In the genomic region with DNA sequence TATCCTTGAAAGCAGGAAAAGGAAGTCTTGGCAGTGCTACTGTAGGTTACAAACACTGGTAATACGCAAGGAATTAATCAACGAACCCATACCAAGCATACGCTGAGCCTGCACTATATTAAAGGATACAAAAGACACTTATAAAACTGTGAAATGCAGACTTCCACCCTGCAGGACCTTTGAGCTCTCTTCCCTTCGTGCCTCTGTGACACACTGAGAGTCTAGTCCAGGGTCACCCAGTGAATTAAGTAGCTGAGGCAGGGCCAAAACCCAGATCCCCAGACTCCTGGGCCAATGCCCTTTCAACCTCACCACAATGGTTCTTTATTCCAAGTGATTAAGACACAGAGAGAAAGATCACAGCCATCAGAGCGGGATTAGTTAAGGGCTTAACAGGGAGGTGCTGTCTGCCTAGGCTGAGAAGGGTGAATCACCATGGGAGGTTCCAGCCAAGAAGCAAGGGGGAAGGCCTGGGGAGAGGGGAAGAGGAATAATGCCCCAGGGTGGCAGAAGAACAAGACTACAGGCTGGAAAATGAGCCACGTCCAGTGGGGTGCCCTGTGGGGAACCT, we compare ENCODE assay signal across 9 cellular contexts. TPM values are rescaled to one million over a fixed set of nuclear protein-coding genes. Genes with fewer than 3 reads are reported as not detected.
DNase-seq lines count a peak whose midpoint lies in the region; ATAC-seq and TF ChIP-seq lines count a peak whose summit lies in the region.
"Had no signal": no experiment of that assay in that cellular context is flagged by ENCODE, and none has a peak within 500 bp of the region (broad histone marks: within the 10 kb centered on the region; RNA-seq: fewer than 3 reads in every experiment).

No MANE protein-coding gene starts in this region.

- TF ChIP-seq RAD21 in HCT116 (IDR thresholded peaks at IDR 0.05; ENCODE audit: low read depth): no peak

- RAD21 ChIA-PET in HCT116 (lab: Charles Lee; ENCODE audit: low non-redundant PET in 1 of 2, low total read pairs in 2 of 2, uncharacterized antibody in 2 of 2, unreplicated experiment in 2 of 2): no interaction called here

- H3K27me3 ChIP-seq in HCT116 (ENCODE audit: insufficient read depth, low read length) (no peaks in the 10 kb centered on the region), SJSA1 (replicated peaks) (no peaks in the 10 kb centered on the region), psoas muscle (ENCODE audit: insufficient read depth in 3 of 3, low read length in 2 of 3) (no peaks in the 10 kb centered on the region)

- H3K4me3 Mint-ChIP-seq in stimulated activated naive B cell treated with anti-CD40 and anti-IgM and Interleukin-4, amounts not matched to agents 10 μg/mL and 1 μg/mL and 100 μg/mL, for 72 hours: no peak overlapping the region

- no peak overlapping the region for H3K27ac Mint-ChIP-seq in stimulated activated naive B cell treated with anti-CD40 and anti-IgM and Interleukin-4, amounts not matched to agents 10 μg/mL and 1 μg/mL and 100 μg/mL, for 72 hours

- peaks cover 17 to 46% of the 10 kb centered on the region in 2 donors for H3K4me1 Mint-ChIP-seq in stimulated activated naive B cell treated with anti-CD40 and anti-IgM and Interleukin-4, amounts not matched to agents 10 μg/mL and 1 μg/mL and 100 μg/mL, for 72 hours

- POLR2A ChIA-PET in HCT116 (lab: Charles Lee): interaction anchor here (0.7 to 5.7 kb wide), 2 partner anchors 9 to 17 kb away, joined by 3 to 70 read pairs; no protein-coding TSS in a partner anchor

- no peak overlapping the region for H2AFZ ChIP-seq in HCT116 (ENCODE audit: low read depth, low read length, poor library complexity, severe bottlenecking)
- H2AFZ ChIP-seq: parathyroid adenoma had no signal

- intact Hi-C loops in HCT116 (cut with micrococcal nuclease) (no loop called here), psoas muscle (cut with DNase I) (no loop called here)

- no peak for TF ChIP-seq CTCF in HCT116 (IDR thresholded peaks at IDR 0.05 in 2 of 3, conservative IDR thresholded peaks at IDR 0.05 in 1 of 3; ENCODE audit: borderline replicate concordance in 1 of 3, insufficient read depth in 1 of 3, low read depth in 2 of 3, low read length in 2 of 3)
- peak; percentile 20 for TF ChIP-seq CTCF in fibroblast of the aortic adventitia (IDR thresholded peaks at IDR 0.05; ENCODE audit: insufficient read depth, low read length)
- TF ChIP-seq CTCF in psoas muscle (IDR thresholded peaks at IDR 0.05): no peak

- no TSS peak for BruUV-seq in HCT116 (replicated peaks; lab: Mats Ljungman, UMichigan)

- no peaks in the 10 kb centered on the region for H3K9me2 ChIP-seq in HCT116 (ENCODE audit: insufficient read depth)

- H3K9me3 ChIP-seq in HCT116 (ENCODE audit: control insufficient read depth in 1 of 2, insufficient read depth in 1 of 2, low read depth in 1 of 2, low read length in 2 of 2) (no peaks in the 10 kb centered on the region), SJSA1 (replicated peaks) (no peaks in the 10 kb centered on the region), psoas muscle (no peaks in the 10 kb centered on the region)

- CTCF ChIA-PET in HCT116 (lab: Charles Lee): no interaction called here

- H3K9ac ChIP-seq in HCT116 (ENCODE audit: low read length): peak overlapping the region; percentile 97
- H3K9ac ChIP-seq: parathyroid adenoma had no signal

- peaks cover 75 to 97% of the 10 kb centered on the region in 2 experiments for H3K4me1 ChIP-seq in HCT116 (ENCODE audit: control insufficient read depth in 1 of 2, insufficient read depth in 2 of 2, low read length in 2 of 2)
- H3K4me1 ChIP-seq in SJSA1 (replicated peaks): peaks cover 88% of the 10 kb centered on the region
- peaks cover 83% of the 10 kb centered on the region for H3K4me1 ChIP-seq in psoas muscle

- peaks cover 2 to 65% of the 10 kb centered on the region in 2 experiments for H3K36me3 ChIP-seq in HCT116 (ENCODE audit: control insufficient read depth in 1 of 2, insufficient read depth in 2 of 2, low read length in 2 of 2)
- H3K36me3 ChIP-seq in SJSA1: peaks cover 89% of the 10 kb centered on the region
- peaks cover 23 to 32% of the 10 kb centered on the region in 2 donors for H3K36me3 ChIP-seq in psoas muscle (ENCODE audit: insufficient read depth in 1 of 2, low read depth in 1 of 2)

- peaks cover 92% of the 10 kb centered on the region for H3K79me2 ChIP-seq in HCT116 (ENCODE audit: insufficient read depth, low read length)

- peaks cover 32% of the 10 kb centered on the region; the same call in 1 of the 2 replicates for H4K20me1 ChIP-seq in HCT116 (ENCODE audit: insufficient read depth)

- H3K27ac ChIP-seq in HCT116 (ENCODE audit: low read depth, low read length): peak overlapping the region; percentile 96
- peak overlapping the region; percentile 99 for H3K27ac ChIP-seq in SJSA1
- H3K27ac ChIP-seq in psoas muscle: peak overlapping the region; percentile 93
- H3K27ac ChIP-seq: parathyroid adenoma had no signal

- H3K27me3 Mint-ChIP-seq in stimulated activated naive B cell treated with anti-CD40 and anti-IgM and Interleukin-4, amounts not matched to agents 10 μg/mL and 1 μg/mL and 100 μg/mL, for 72 hours: no peaks in the 10 kb centered on the region

- H3K36me3 Mint-ChIP-seq in stimulated activated naive B cell treated with anti-CD40 and anti-IgM and Interleukin-4, amounts not matched to agents 10 μg/mL and 1 μg/mL and 100 μg/mL, for 72 hours: peaks cover 38 to 53% of the 10 kb centered on the region in 2 donors

- H3K4me2 ChIP-seq in HCT116 (ENCODE audit: low read length): peak overlapping the region; percentile 92

- ATAC-seq in HCT116 (peak; percentile 66), psoas muscle (peak; percentile 77 to 92 (median 86)), HG02973 (IDR thresholded peaks at IDR 0.05; ENCODE audit: unreplicated experiment) (no peak), GM21526 (IDR thresholded peaks at IDR 0.05; ENCODE audit: low FRiP score, unreplicated experiment) (no peak)
- no peak for ATAC-seq in stimulated activated naive B cell treated with anti-CD40 and anti-IgM and Interleukin-4, amounts not matched to agents 10 μg/mL and 1 μg/mL and 100 μg/mL, for 72 hours (replicated peaks)

- H3K9me3 Mint-ChIP-seq in stimulated activated naive B cell treated with anti-CD40 and anti-IgM and Interleukin-4, amounts not matched to agents 10 μg/mL and 1 μg/mL and 100 μg/mL, for 72 hours: no peaks in the 10 kb centered on the region

- H3K4me3 ChIP-seq in HCT116 (replicated peaks in 1 of 2; ENCODE audit: low read depth in 1 of 2, low read length in 2 of 2) (peak overlapping the region; percentile 4 to 61), SJSA1 (no peak overlapping the region), fibroblast of the aortic adventitia (ENCODE audit: low read depth, low read length) (peak overlapping the region; percentile 64), psoas muscle (peak overlapping the region; percentile 80)

- no peak for TF ChIP-seq POLR2A in HCT116 (IDR thresholded peaks at IDR 0.05; ENCODE audit: borderline replicate concordance, extremely low read depth, insufficient read depth, insufficient read length)

- DNase-seq in HCT116 (ENCODE audit: low read depth, low spot score) (peak; percentile 87), SJSA1 (ENCODE audit: low read depth in 1 of 2, low spot score in 2 of 2) (peak; percentile 80 to 87), fibroblast of the aortic adventitia (ENCODE audit: low read depth) (peak; percentile 91), psoas muscle (peak; percentile 56 to 77), cerebellum (ENCODE audit: low spot score) (no peak)
- DNase-seq in stimulated activated naive B cell treated with anti-CD40 and anti-IgM and Interleukin-4, amounts not matched to agents 10 μg/mL and 1 μg/mL and 100 μg/mL, for 72 hours: no peak

- WGBS in psoas muscle, 3 donors: 28 to 40% (median 31%) methylated on average over 6 of the region's 6 CpGs

TF ChIP-seq in HCT116, 20 proteins besides CTCF, POLR2A, EP300 and RAD21:
- no peak for TF ChIP-seq FOSL1 (IDR thresholded peaks at IDR 0.05; ENCODE audit: low read depth)
- TF ChIP-seq YY1 (IDR thresholded peaks at IDR 0.05; ENCODE audit: extremely low read depth, insufficient replicate concordance, low read depth, low read length): peak; percentile 46
- TF ChIP-seq, protein P1, sequence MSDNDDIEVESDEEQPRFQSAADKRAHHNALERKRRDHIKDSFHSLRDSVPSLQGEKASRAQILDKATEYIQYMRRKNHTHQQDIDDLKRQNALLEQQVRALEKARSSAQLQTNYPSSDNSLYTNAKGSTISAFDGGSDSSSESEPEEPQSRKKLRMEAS (IDR thresholded peaks at IDR 0.05): no peak
- TF ChIP-seq ZFX (IDR thresholded peaks at IDR 0.05): no peak
- TF ChIP-seq EZH2phosphoT487 (IDR thresholded peaks at IDR 0.05; ENCODE audit: borderline replicate concordance): no peak
- no peak for TF ChIP-seq ATF3 (IDR thresholded peaks at IDR 0.05)
- TF ChIP-seq ZNF274 (IDR thresholded peaks at IDR 0.05; ENCODE audit: low read depth, low read length): no peak
- TF ChIP-seq TCF7L2 (IDR thresholded peaks at IDR 0.05; ENCODE audit: borderline replicate concordance, extremely low read depth, insufficient read depth, insufficient read length): peak; percentile 92
- no peak for TF ChIP-seq EGR1 (IDR thresholded peaks at IDR 0.05; ENCODE audit: low read depth)
- TF ChIP-seq POLR2AphosphoS5 (IDR thresholded peaks at IDR 0.05; ENCODE audit: low read depth, low read length): peak; percentile 53; the same call in 1 of the 2 replicates
TF ChIP-seq in HCT116: peak in this region for 3.

RNA-seq across cellular contexts. Expression of gene ANXA2, which starts 6.8 kb away (rescaled TPM):
- 1,298 TPM for total RNA-seq in HCT116 (2021; ENCODE audit: unreplicated experiment)
- 1,797 and 1,965 TPM in 2 replicates for polyA plus RNA-seq in HCT116 (2012)
- total RNA-seq in SJSA1 (2014; rRNA removed; shearing (Covaris generic)): 3,394 and 3,434 TPM in 2 replicates
- total RNA-seq in fibroblast of the aortic adventitia (ENCODE audit: low replicate concordance): 2,605 and 3,136 TPM in 2 replicates
- 100 to 1,000 TPM; 140 to 522 (median 378) TPM for total RNA-seq in psoas muscle
- 1,000 to 10,000 TPM in 1 of 3 donors, 100 to 1,000 TPM in 2; 320 to 2,117 (median 350) TPM for polyA plus RNA-seq in psoas muscle
- total RNA-seq in cerebellum: 63.1 TPM

Comparison
In these comparisons a context has a peak if more than half of its experiments do, and no peak if none do; other contexts are left out.
1. ATAC-seq: peak in HCT116 (single experiment) and psoas muscle (4 of 4); none in HG02973 (single experiment), stimulated activated naive B cell treated with anti-CD40 and anti-IgM and Interleukin-4, amounts not matched to agents 10 μg/mL and 1 μg/mL and 100 μg/mL, for 72 hours (0 of 2) and GM21526 (single experiment).
2. DNase-seq: peak in HCT116 (single experiment), SJSA1 (2 of 2), fibroblast of the aortic adventitia (single experiment) and psoas muscle (2 of 2); none in cerebellum (single experiment) and stimulated activated naive B cell treated with anti-CD40 and anti-IgM and Interleukin-4, amounts not matched to agents 10 μg/mL and 1 μg/mL and 100 μg/mL, for 72 hours (single experiment).
3. Peak in every context shown above with its lines, with median percentiles within 50 percentile points of each other: H3K27ac ChIP-seq.